ENCODE assay signal across 8 cellular contexts in genomic region chrX:46758163-46758955, GRCh38. TPM values are rescaled to one million over a fixed set of nuclear protein-coding genes. Genes with fewer than 3 reads are reported as not detected.
DNase-seq lines count a peak whose midpoint lies in the region; ATAC-seq, FAIRE-seq and TF ChIP-seq lines count a peak whose summit lies in the region.

No MANE protein-coding gene starts in this region.

- H3K27ac ChIP-seq in pancreas, result peak overlapping the region in 3 of 4 donors; percentile 52 to 67 (median 62)

- H3K4me3 ChIP-seq in fibroblast of mammary gland (ENCODE audit: control insufficient read depth, low read depth, low read length) (peak overlapping the region; percentile 68), pancreas (peak overlapping the region; percentile 23 to 60 (median 47))

- intact Hi-C loops in pancreas (cut with DNase I), result no loop called here

- DNase-seq in COLO668 (lab: John Stamatoyannopoulos, UW; ENCODE audit: unreplicated experiment) (peak; percentile 50), fibroblast of mammary gland (ENCODE audit: low read depth) (no peak), pancreas (peak; percentile 3 to 77 (median 26)), GOT3 (lab: John Stamatoyannopoulos, UW) (no peak), DMS79 treated with DMSO at 0.1 percent for 48 hours (lab: John Stamatoyannopoulos, UW) (no peak)
- DNase-seq in activated CD8-positive, alpha-beta T cell treated with anti-CD3 and anti-CD28 coated beads, Interleukin-2, amount 10 ng/mL, durations not matched to agents 7 days and 5 days, result peak; percentile 28

- H3K9me3 ChIP-seq in pancreas, result no peaks in the 10 kb centered on the region

- peaks cover 28% of the 10 kb centered on the region for H3K4me1 Mint-ChIP-seq in activated CD8-positive, alpha-beta T cell treated with anti-CD3 and anti-CD28 coated beads, Interleukin-2, amount 10 ng/mL, durations not matched to agents 7 days and 5 days (ENCODE audit: low read depth)

- H3K4me1 ChIP-seq in pancreas, result no peaks in the 10 kb centered on the region

- CTCF ChIA-PET in activated CD8-positive, alpha-beta T cell treated with anti-CD3 and anti-CD28 coated beads, Interleukin-2, amount 10 ng/mL, durations not matched to agents 7 days and 5 days (lab: Charles Lee), result interaction anchor here (0.7 to 1.5 kb wide), 8 partner anchors 10 to 335 kb away, joined by 3 to 13 read pairs (median 3); no protein-coding TSS in a partner anchor

- no peaks in the 10 kb centered on the region for H3K36me3 ChIP-seq in pancreas

- TF ChIP-seq RAD21 in Ishikawa (IDR thresholded peaks at IDR 0.05; ENCODE audit: low read depth), result no peak

- H3K27me3 ChIP-seq in pancreas, result no peaks in the 10 kb centered on the region

- peak overlapping the region; percentile 88 for H3K4me3 Mint-ChIP-seq in activated CD8-positive, alpha-beta T cell treated with anti-CD3 and anti-CD28 coated beads, Interleukin-2, amount 10 ng/mL, durations not matched to agents 7 days and 5 days

- ATAC-seq in GM21447 (IDR thresholded peaks at IDR 0.05; ENCODE audit: unreplicated experiment) (peak; percentile 1), pancreas (peak; percentile 14 to 43 (median 40))
- peak; percentile 57 for ATAC-seq in activated CD8-positive, alpha-beta T cell treated with anti-CD3 and anti-CD28 coated beads, Interleukin-2, amount 10 ng/mL, durations not matched to agents 7 days and 5 days

- WGBS in pancreas, 2 donors, result 3 to 37% methylated on average over 38 to 46 of the region's 47 CpGs

- peaks cover 12% of the 10 kb centered on the region for H3K27me3 Mint-ChIP-seq in activated CD8-positive, alpha-beta T cell treated with anti-CD3 and anti-CD28 coated beads, Interleukin-2, amount 10 ng/mL, durations not matched to agents 7 days and 5 days (ENCODE audit: low read depth)

- peak overlapping the region; percentile 85 for H3K27ac Mint-ChIP-seq in activated CD8-positive, alpha-beta T cell treated with anti-CD3 and anti-CD28 coated beads, Interleukin-2, amount 10 ng/mL, durations not matched to agents 7 days and 5 days

- POLR2A ChIA-PET in activated CD8-positive, alpha-beta T cell treated with anti-CD3 and anti-CD28 coated beads, Interleukin-2, amount 10 ng/mL, durations not matched to agents 7 days and 5 days (lab: Charles Lee), result no interaction called here

- no peak for FAIRE-seq in pancreas (lab: Jason Lieb, UNC)

- no peak for TF ChIP-seq EP300 in Ishikawa (IDR thresholded peaks at IDR 0.05; ENCODE audit: borderline replicate concordance)

- TF ChIP-seq CTCF in fibroblast of mammary gland (conservative IDR thresholded peaks at IDR 0.05; ENCODE audit: control insufficient read depth, insufficient read depth, low read depth, low read length) (no peak), pancreas (IDR thresholded peaks at IDR 0.05) (no peak)

- H3K9me3 Mint-ChIP-seq in activated CD8-positive, alpha-beta T cell treated with anti-CD3 and anti-CD28 coated beads, Interleukin-2, amount 10 ng/mL, durations not matched to agents 7 days and 5 days (ENCODE audit: insufficient read depth), result no peaks in the 10 kb centered on the region

- no peaks in the 10 kb centered on the region for H3K36me3 Mint-ChIP-seq in activated CD8-positive, alpha-beta T cell treated with anti-CD3 and anti-CD28 coated beads, Interleukin-2, amount 10 ng/mL, durations not matched to agents 7 days and 5 days (ENCODE audit: low read depth)

TF ChIP-seq in Ishikawa, 13 proteins besides CTCF, POLR2A, EP300 and RAD21:
- TF ChIP-seq TAF1 (IDR thresholded peaks at IDR 0.05; ENCODE audit: low read depth) (no peak), NFIC (IDR thresholded peaks at IDR 0.05) (no peak), MAX (IDR thresholded peaks at IDR 0.05) (peak; percentile 18; the same call in 1 of the 2 replicates), TEAD4 (IDR thresholded peaks at IDR 0.05) (no peak), CREB1 (IDR thresholded peaks at IDR 0.05; ENCODE audit: low read depth) (no peak)
- TF ChIP-seq, protein P1, sequence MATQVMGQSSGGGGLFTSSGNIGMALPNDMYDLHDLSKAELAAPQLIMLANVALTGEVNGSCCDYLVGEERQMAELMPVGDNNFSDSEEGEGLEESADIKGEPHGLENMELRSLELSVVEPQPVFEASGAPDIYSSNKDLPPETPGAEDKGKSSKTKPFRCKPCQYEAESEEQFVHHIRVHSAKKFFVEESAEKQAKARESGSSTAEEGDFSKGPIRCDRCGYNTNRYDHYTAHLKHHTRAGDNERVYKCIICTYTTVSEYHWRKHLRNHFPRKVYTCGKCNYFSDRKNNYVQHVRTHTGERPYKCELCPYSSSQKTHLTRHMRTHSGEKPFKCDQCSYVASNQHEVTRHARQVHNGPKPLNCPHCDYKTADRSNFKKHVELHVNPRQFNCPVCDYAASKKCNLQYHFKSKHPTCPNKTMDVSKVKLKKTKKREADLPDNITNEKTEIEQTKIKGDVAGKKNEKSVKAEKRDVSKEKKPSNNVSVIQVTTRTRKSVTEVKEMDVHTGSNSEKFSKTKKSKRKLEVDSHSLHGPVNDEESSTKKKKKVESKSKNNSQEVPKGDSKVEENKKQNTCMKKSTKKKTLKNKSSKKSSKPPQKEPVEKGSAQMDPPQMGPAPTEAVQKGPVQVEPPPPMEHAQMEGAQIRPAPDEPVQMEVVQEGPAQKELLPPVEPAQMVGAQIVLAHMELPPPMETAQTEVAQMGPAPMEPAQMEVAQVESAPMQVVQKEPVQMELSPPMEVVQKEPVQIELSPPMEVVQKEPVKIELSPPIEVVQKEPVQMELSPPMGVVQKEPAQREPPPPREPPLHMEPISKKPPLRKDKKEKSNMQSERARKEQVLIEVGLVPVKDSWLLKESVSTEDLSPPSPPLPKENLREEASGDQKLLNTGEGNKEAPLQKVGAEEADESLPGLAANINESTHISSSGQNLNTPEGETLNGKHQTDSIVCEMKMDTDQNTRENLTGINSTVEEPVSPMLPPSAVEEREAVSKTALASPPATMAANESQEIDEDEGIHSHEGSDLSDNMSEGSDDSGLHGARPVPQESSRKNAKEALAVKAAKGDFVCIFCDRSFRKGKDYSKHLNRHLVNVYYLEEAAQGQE (IDR thresholded peaks at IDR 0.05; ENCODE audit: low read depth), result no peak

RNA-seq across cellular contexts. Expression of gene SLC9A7, which starts 0.6 kb away (rescaled TPM):
- 1 to 10 TPM; 3.3 to 3.8 TPM for total RNA-seq in activated CD8-positive, alpha-beta T cell treated with anti-CD3 and anti-CD28 coated beads, Interleukin-2, amount 10 ng/mL, durations not matched to agents 7 days and 5 days
- 10 to 100 TPM in 2 of 6 donors, 1 to 10 TPM in 4; 5.9 to 16.0 (median 7.4) TPM for total RNA-seq in pancreas
- polyA plus RNA-seq in pancreas, result 1 to 10 TPM; 2.2 to 2.9 TPM

Comparison
In these comparisons a context has a peak if more than half of its experiments do, and no peak if none do; other contexts are left out.
1. DNase-seq: peak in COLO668 (single experiment), activated CD8-positive, alpha-beta T cell treated with anti-CD3 and anti-CD28 coated beads, Interleukin-2, amount 10 ng/mL, durations not matched to agents 7 days and 5 days (single experiment) and pancreas (6 of 6); none in fibroblast of mammary gland (single experiment), GOT3 (single experiment) and DMS79 treated with DMSO at 0.1 percent for 48 hours (single experiment).
2. ATAC-seq: peak in every context shown above with its lines; median percentile 57 in activated CD8-positive, alpha-beta T cell treated with anti-CD3 and anti-CD28 coated beads, Interleukin-2, amount 10 ng/mL, durations not matched to agents 7 days and 5 days; 40 in pancreas; 1 in GM21447.